In the genomic region with DNA sequence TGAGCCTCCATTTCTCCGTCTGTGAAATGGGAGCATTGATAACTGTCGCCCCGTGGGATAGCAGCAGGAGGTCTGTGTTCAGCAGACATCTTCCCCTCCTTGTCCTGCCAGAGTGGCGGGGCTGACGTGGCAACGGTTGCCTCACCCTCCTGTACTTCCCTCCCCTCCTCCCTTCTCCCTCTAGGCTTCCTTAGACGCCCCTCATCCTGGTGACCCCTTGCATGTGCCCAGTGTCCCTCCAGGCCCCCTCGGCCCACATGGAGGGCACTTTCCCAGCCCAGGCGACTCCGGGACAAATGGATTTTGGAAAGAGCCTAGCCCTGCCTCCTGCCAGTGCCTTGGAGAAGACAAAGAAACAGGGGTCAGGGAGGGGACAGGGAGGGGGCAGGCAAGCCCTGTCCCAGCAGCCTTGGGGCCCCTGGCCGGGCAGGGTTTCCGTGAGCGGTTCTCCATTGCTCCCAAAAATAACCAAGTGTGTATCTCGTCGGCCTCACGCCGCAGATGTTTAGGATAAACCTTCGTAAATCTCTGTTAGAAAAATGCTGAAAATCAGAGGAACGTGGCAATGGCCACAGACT, we compare ENCODE assay signal across 14 cellular contexts. TPM values are rescaled to one million over a fixed set of nuclear protein-coding genes. Genes with fewer than 3 reads are reported as not detected.
DNase-seq lines count a peak whose midpoint lies in the region; ATAC-seq, FAIRE-seq and TF ChIP-seq lines count a peak whose summit lies in the region.
"Had no signal": no experiment of that assay in that cellular context is flagged by ENCODE, and none has a peak within 500 bp of the region (broad histone marks: within the 10 kb centered on the region; RNA-seq: fewer than 3 reads in every experiment).

No MANE protein-coding gene starts in this region.

- peaks cover 28% of the 10 kb centered on the region for H3K4me1 Mint-ChIP-seq in nephron
- no peaks in the 10 kb centered on the region for H3K4me1 Mint-ChIP-seq in effector memory CD8-positive, alpha-beta T cell (ENCODE audit: low read depth in 2 of 2)

- FAIRE-seq in HTR-8/SVneo (lab: Jason Lieb, UNC), result no peak

- peak overlapping the region; percentile 95 to 98 (median 97) for H3K27ac Mint-ChIP-seq in nephron
- H3K27ac Mint-ChIP-seq in effector memory CD8-positive, alpha-beta T cell, result no peak overlapping the region

- H3K36me3 Mint-ChIP-seq in nephron (ENCODE audit: low read depth), result no peaks in the 10 kb centered on the region
- peaks cover 3% of the 10 kb centered on the region for H3K36me3 Mint-ChIP-seq in effector memory CD8-positive, alpha-beta T cell (ENCODE audit: insufficient read depth)

- H3K4me3 Mint-ChIP-seq in nephron, result peak overlapping the region in 2 of 3 experiments; percentile 27 to 38
- H3K4me3 Mint-ChIP-seq in effector memory CD8-positive, alpha-beta T cell, result no peak overlapping the region
- H3K4me3 Mint-ChIP-seq: activated T-cell treated with anti-CD3 and anti-CD28 coated beads, Interleukin-2, amount 50 U/mL, for 4 hours had no signal

- intact Hi-C loops in cardiac septum (cut with DNase I), result no loop called here

- H3K27ac ChIP-seq in angular gyrus (ENCODE audit: low read depth, low read length) (peak overlapping the region; percentile 8), temporal lobe (ENCODE audit: low read depth, low read length) (peak overlapping the region; percentile 36)
- H3K27ac ChIP-seq: HL-60 had no signal

- H3K27me3 Mint-ChIP-seq in nephron (ENCODE audit: low read depth), result no peaks in the 10 kb centered on the region
- H3K27me3 Mint-ChIP-seq in effector memory CD8-positive, alpha-beta T cell, result peaks cover 30 to 44% of the 10 kb centered on the region in 2 donors

- ATAC-seq in effector memory CD8-positive, alpha-beta T cell (replicated peaks), result no peak
- ATAC-seq: activated T-cell treated with anti-CD3 and anti-CD28 coated beads, Interleukin-2, amount 50 U/mL, for 4 hours; left colon had no signal

- DNase-seq in cardiac septum (ENCODE audit: low spot score), result peak; percentile 74
- DNase-seq in hypothalamus (lab: John Stamatoyannopoulos, UW), result no peak
- no peak for DNase-seq in SK-N-DZ (ENCODE audit: low spot score)
- no peak for DNase-seq in effector memory CD8-positive, alpha-beta T cell
- DNase-seq in HTR-8/SVneo (ENCODE audit: insufficient read length, low spot score), result no peak
- DNase-seq: activated T-cell treated with anti-CD3 and anti-CD28 coated beads, Interleukin-2, amount 50 U/mL, for 4 hours; GF-D8; left colon; NCI-H526 treated with DMSO at 0.1 percent for 48 hours; stimulated activated CD4-positive, alpha-beta T cell treated with anti-CD3 and anti-CD28 coated beads, Interleukin-12 subunit alpha, Interleukin-12 subunit beta, amount 100 ng/mL, for 4 hours had no signal

- TF ChIP-seq CTCF in nephron (IDR thresholded peaks at IDR 0.05; ENCODE audit: unreplicated experiment in 3 of 3), result no peak

- H3K9me3 Mint-ChIP-seq in nephron, result peaks cover 8% of the 10 kb centered on the region
- no peaks in the 10 kb centered on the region for H3K9me3 Mint-ChIP-seq in effector memory CD8-positive, alpha-beta T cell

RNA-seq across cellular contexts. Expression of a gene that starts 38.3 kb away (rescaled TPM):
- total RNA-seq in cardiac septum (19.7 TPM), temporal lobe (18.2 TPM)
- polyA plus RNA-seq in SK-N-DZ (2014; cell fraction: cytosol; rRNA removed), result 11.1 and 16.8 TPM in 2 replicates
- 18.0 and 21.0 TPM in 2 replicates for polyA plus RNA-seq in SK-N-DZ (2014; cell fraction: nucleus; rRNA removed)

Comparison
In these comparisons a context has a peak if more than half of its experiments do, and no peak if none do; other contexts are left out.
1. H3K27ac Mint-ChIP-seq: peak in nephron (3 of 3); none in effector memory CD8-positive, alpha-beta T cell (0 of 2).
2. H3K4me3 Mint-ChIP-seq: peak in nephron (2 of 3); none in effector memory CD8-positive, alpha-beta T cell (0 of 2).